9 cellular contexts compared by ENCODE assay signal in the genomic region with DNA sequence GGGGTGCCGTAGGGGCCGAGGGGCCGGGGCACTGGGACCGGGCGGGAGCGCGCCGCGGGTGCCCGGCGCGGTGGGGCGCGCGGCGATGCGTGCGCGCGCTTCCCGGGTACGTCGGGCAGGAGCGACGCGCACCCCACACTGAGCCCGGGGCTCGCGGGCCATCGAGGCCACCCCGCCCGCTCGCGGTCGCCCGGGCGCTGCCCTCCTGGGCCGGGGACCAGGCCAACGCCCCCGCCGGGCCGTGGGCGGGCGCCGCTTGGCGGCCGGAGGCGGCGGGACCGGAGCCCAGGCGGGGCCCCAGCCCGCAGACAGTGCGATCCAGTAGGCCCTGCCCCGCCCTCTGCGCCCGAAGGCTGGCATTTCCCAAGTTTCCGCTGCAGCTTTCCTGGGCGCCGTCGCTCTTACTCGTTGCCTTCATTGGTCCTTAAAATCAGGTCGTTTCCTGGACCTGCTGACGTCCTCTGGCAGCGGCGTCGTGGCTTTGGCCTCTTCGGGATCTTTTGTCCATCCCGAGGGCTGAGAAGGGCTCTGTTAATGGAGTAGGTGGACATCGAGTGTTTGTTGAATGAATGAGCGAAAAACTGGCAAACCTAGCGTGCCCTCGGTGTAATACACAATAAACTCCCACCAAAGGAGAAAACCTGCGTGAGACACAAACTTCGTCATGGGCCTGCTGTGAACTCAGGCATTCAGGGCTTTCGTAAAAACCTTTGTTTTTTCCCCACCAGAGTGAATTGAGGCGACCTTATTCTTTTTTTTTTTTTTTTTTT. TPM values are rescaled to one million over a fixed set of nuclear protein-coding genes. Genes with fewer than 3 reads are reported as not detected.
DNase-seq lines count a peak whose midpoint lies in the region; ATAC-seq and TF ChIP-seq lines count a peak whose summit lies in the region.
"Had no signal": no experiment of that assay in that cellular context is flagged by ENCODE, and none has a peak within 500 bp of the region (broad histone marks: within the 10 kb centered on the region; RNA-seq: fewer than 3 reads in every experiment).

No MANE protein-coding gene starts in this region.

- H3K36me3 ChIP-seq in RWPE2 (ENCODE audit: low read depth) = 0 out of 2 replicates have a peak, but pooled peaks cover 7% of the 10 kb centered on the region
- peaks cover 0 to 4% (median 0%) of the 10 kb centered on the region in 4 donors for H3K36me3 ChIP-seq in stomach
- H3K36me3 ChIP-seq: BLaER1 had no signal

- peak; percentile 45 for TF ChIP-seq CTCF in RWPE2 (IDR thresholded peaks at IDR 0.05; ENCODE audit: poor library complexity, severe bottlenecking)
- no peak for TF ChIP-seq CTCF in coronary artery (IDR thresholded peaks at IDR 0.05)
- peak in 2 of 7 experiments; percentile 9 to 26 for TF ChIP-seq CTCF in stomach (IDR thresholded peaks at IDR 0.05)

- H3K4me1 ChIP-seq in RWPE2 (ENCODE audit: insufficient read depth, poor library complexity, severe bottlenecking) (peaks cover 3% of the 10 kb centered on the region), stomach (peaks cover 4 to 45% (median 32%) of the 10 kb centered on the region in 4 donors)

- no peaks in the 10 kb centered on the region for H3K27me3 ChIP-seq in RWPE2 (ENCODE audit: insufficient read depth, poor library complexity, severe bottlenecking)
- H3K27me3 ChIP-seq in stomach = peaks cover 0 to 12% (median 0%) of the 10 kb centered on the region in 3 donors
- H3K27me3 ChIP-seq: BLaER1 had no signal

- H3K4me3 ChIP-seq in RWPE2 (ENCODE audit: severe bottlenecking) = peak overlapping the region; percentile 89
- H3K4me3 ChIP-seq in coronary artery = peak overlapping the region; percentile 80
- H3K4me3 ChIP-seq in stomach = peak overlapping the region; percentile 49 to 69 (median 56)
- H3K4me3 ChIP-seq: BLaER1 had no signal

- no peak for TF ChIP-seq POLR2A in stomach (IDR thresholded peaks at IDR 0.05)

- H3K9me3 ChIP-seq in RWPE2 (ENCODE audit: severe bottlenecking) (no peaks in the 10 kb centered on the region), stomach (no peaks in the 10 kb centered on the region)

- intact Hi-C loops in stomach (cut with DNase I; ENCODE audit: low total_unique reads) = no loop called here

- peak; percentile 15 to 54 for DNase-seq in NCI-H524 (lab: John Stamatoyannopoulos, UW)
- DNase-seq in NCI-H524 treated with DMSO at 0.1 percent for 48 hours (lab: John Stamatoyannopoulos, UW) = no peak
- no peak for DNase-seq in RWPE2 (ENCODE audit: low spot score)
- DNase-seq in coronary artery (ENCODE audit: low spot score) = peak; percentile 90
- peak; percentile 91 for DNase-seq in kidney tubule cell (ENCODE audit: low spot score)
- DNase-seq in stomach = peak; percentile 73
- no peak for DNase-seq in HUDEP-2 (lab: John Stamatoyannopoulos, UW; ENCODE audit: unreplicated experiment in 76 of 76)
- no peak for DNase-seq in NCI-H2171 treated with DMSO at 0.1 percent for 48 hours (lab: John Stamatoyannopoulos, UW)

- TF ChIP-seq EP300 in stomach (IDR thresholded peaks at IDR 0.05) = peak; percentile 71

- H3K27ac ChIP-seq in RWPE2 (ENCODE audit: poor library complexity, severe bottlenecking) (peak overlapping the region; percentile 66), coronary artery (peak overlapping the region; percentile 94 to 95), stomach (peak overlapping the region; percentile 90 to 98 (median 97))
- H3K27ac ChIP-seq: BLaER1 had no signal

- peak; percentile 83 for ATAC-seq in RWPE2 (ENCODE audit: low read depth)

- 3 to 5% (median 5%) methylated on average over 31 to 76 of the region's 76 CpGs for WGBS in stomach, 5 donors

RNA-seq across cellular contexts. Expression of gene PARVA, which starts 0.6 kb away (rescaled TPM):
- 100 to 1,000 TPM in 1 of 5 donors, 10 to 100 TPM in 4; 42.9 to 116 (median 54.8) TPM for total RNA-seq in stomach
- 10 to 100 TPM; 18.8 to 31.5 (median 26.3) TPM for polyA plus RNA-seq in stomach

Comparison
In these comparisons a context has a peak if more than half of its experiments do, and no peak if none do; other contexts are left out.
1. DNase-seq: peak in NCI-H524 (2 of 2), coronary artery (single experiment), kidney tubule cell (single experiment) and stomach (single experiment); none in NCI-H524 treated with DMSO at 0.1 percent for 48 hours (single experiment), RWPE2 (single experiment), HUDEP-2 (0 of 76) and NCI-H2171 treated with DMSO at 0.1 percent for 48 hours (single experiment).
2. Peak in every context shown above with its lines, with median percentiles within 50 percentile points of each other: H3K27ac ChIP-seq and H3K4me3 ChIP-seq.